ENCODE assay signal across 10 cellular contexts in genomic region chr16:4536391-4537106, GRCh38. TPM values are rescaled to one million over a fixed set of nuclear protein-coding genes. Genes with fewer than 3 reads are reported as not detected.
DNase-seq lines count a peak whose midpoint lies in the region; ATAC-seq and TF ChIP-seq lines count a peak whose summit lies in the region.
"Had no signal": no experiment of that assay in that cellular context is flagged by ENCODE, and none has a peak within 500 bp of the region (broad histone marks: within the 10 kb centered on the region; RNA-seq: fewer than 3 reads in every experiment).

No MANE protein-coding gene starts in this region.

- no peak overlapping the region for H3K27ac ChIP-seq in iPS-20b (ENCODE audit: low read length)
- peak overlapping the region; percentile 69 to 85 (median 84) for H3K27ac ChIP-seq in thyroid gland

- TF ChIP-seq CTCF in thyroid gland (IDR thresholded peaks at IDR 0.05) = no peak

- DNase-seq in activated naive CD4-positive, alpha-beta T cell treated with anti-CD3 and anti-CD28 coated beads, Interleukin-2, amount 10 ng/mL, durations not matched to agents 7 days and 5 days = no peak
- DNase-seq in activated naive CD4-positive, alpha-beta T cell treated with anti-CD3 and anti-CD28 coated beads, Interleukin-2, amount 50 U/mL, for 16 hours = no peak
- peak; percentile 77 for DNase-seq in thyroid gland
- no peak for DNase-seq in MV-4-11 (lab: John Stamatoyannopoulos, UW)
- DNase-seq: Karpas-422, T-helper 9 cell had no signal

- WGBS in thyroid gland, 2 donors = 60% methylated on average over 15 of the region's 15 CpGs

- TF ChIP-seq POLR2A in thyroid gland (IDR thresholded peaks at IDR 0.05) = peak in 1 of 2 donors; percentile 47

- H3K9me3 Mint-ChIP-seq in activated naive CD4-positive, alpha-beta T cell treated with anti-CD3 and anti-CD28 coated beads, Interleukin-2, amount 10 ng/mL, durations not matched to agents 7 days and 5 days = peaks cover 14% of the 10 kb centered on the region
- peaks cover 5% of the 10 kb centered on the region for H3K9me3 Mint-ChIP-seq in activated naive CD8-positive, alpha-beta T cell (ENCODE audit: low read depth)

- H3K27me3 ChIP-seq in iPS-20b (ENCODE audit: insufficient read depth, low read length) = peaks cover 15% of the 10 kb centered on the region
- H3K27me3 ChIP-seq in thyroid gland = no peaks in the 10 kb centered on the region

- peak overlapping the region; percentile 86; the same call in 1 of the 2 replicates for H3K9ac ChIP-seq in iPS-20b (ENCODE audit: low read depth, low read length)

- no peak for ATAC-seq in HG03039 (IDR thresholded peaks at IDR 0.05; ENCODE audit: unreplicated experiment)
- ATAC-seq in GM18517 (IDR thresholded peaks at IDR 0.05; ENCODE audit: unreplicated experiment) = no peak

- intact Hi-C loops in thyroid gland (cut with DNase I) = no loop called here

- H3K4me3 Mint-ChIP-seq in activated naive CD4-positive, alpha-beta T cell treated with anti-CD3 and anti-CD28 coated beads, Interleukin-2, amount 10 ng/mL, durations not matched to agents 7 days and 5 days = peak overlapping the region; percentile 74
- peak overlapping the region; percentile 87 for H3K4me3 Mint-ChIP-seq in activated naive CD8-positive, alpha-beta T cell

- H3K36me3 ChIP-seq in iPS-20b (ENCODE audit: insufficient read depth, low read depth, low read length) (peaks cover 24% of the 10 kb centered on the region; the same call in 1 of the 2 replicates), thyroid gland (no peaks in the 10 kb centered on the region)

- H3K4me1 Mint-ChIP-seq in activated naive CD4-positive, alpha-beta T cell treated with anti-CD3 and anti-CD28 coated beads, Interleukin-2, amount 10 ng/mL, durations not matched to agents 7 days and 5 days = peaks cover 46% of the 10 kb centered on the region
- peaks cover 47% of the 10 kb centered on the region for H3K4me1 Mint-ChIP-seq in activated naive CD8-positive, alpha-beta T cell (ENCODE audit: low read depth)

- no peak overlapping the region for H3K27ac Mint-ChIP-seq in activated naive CD4-positive, alpha-beta T cell treated with anti-CD3 and anti-CD28 coated beads, Interleukin-2, amount 10 ng/mL, durations not matched to agents 7 days and 5 days
- H3K27ac Mint-ChIP-seq in activated naive CD8-positive, alpha-beta T cell = peak overlapping the region; percentile 85

- H3K9me3 ChIP-seq in iPS-20b (ENCODE audit: insufficient read depth, low read depth, low read length) (peaks cover 10% of the 10 kb centered on the region), thyroid gland (no peaks in the 10 kb centered on the region)

- CTCF ChIA-PET in activated naive CD4-positive, alpha-beta T cell treated with anti-CD3 and anti-CD28 coated beads, Interleukin-2, amount 10 ng/mL, durations not matched to agents 7 days and 5 days (lab: Charles Lee) = interaction anchor here (0.7 to 1.9 kb wide), 4 partner anchors 30 to 220 kb away, joined by 3 to 15 read pairs (median 4); no protein-coding TSS in a partner anchor

- H3K4me3 ChIP-seq in iPS-20b (ENCODE audit: low read length) = peak overlapping the region; percentile 91; the same call in 1 of the 2 replicates
- no peak overlapping the region for H3K4me3 ChIP-seq in thyroid gland (replicated peaks in 1 of 3)

- H3K27me3 Mint-ChIP-seq in activated naive CD4-positive, alpha-beta T cell treated with anti-CD3 and anti-CD28 coated beads, Interleukin-2, amount 10 ng/mL, durations not matched to agents 7 days and 5 days = peaks cover 22% of the 10 kb centered on the region
- H3K27me3 Mint-ChIP-seq in activated naive CD8-positive, alpha-beta T cell = no peaks in the 10 kb centered on the region

- peaks cover 4% of the 10 kb centered on the region; the same call in 1 of the 2 replicates for H3K4me1 ChIP-seq in iPS-20b (ENCODE audit: insufficient read depth, low read length)
- H3K4me1 ChIP-seq in thyroid gland = peaks cover 25% of the 10 kb centered on the region in 2 donors

- H3K36me3 Mint-ChIP-seq in activated naive CD4-positive, alpha-beta T cell treated with anti-CD3 and anti-CD28 coated beads, Interleukin-2, amount 10 ng/mL, durations not matched to agents 7 days and 5 days = peaks cover 17% of the 10 kb centered on the region
- peaks cover 14% of the 10 kb centered on the region for H3K36me3 Mint-ChIP-seq in activated naive CD8-positive, alpha-beta T cell

RNA-seq across cellular contexts. Expression of gene CDIP1, which starts 2.0 kb away (rescaled TPM):
- 10 to 100 TPM; 15.5 to 25.4 (median 25.2) TPM for total RNA-seq in thyroid gland

RNA-seq across cellular contexts. Expression of gene C16orf96, which starts 19.6 kb away (rescaled TPM):
- total RNA-seq in thyroid gland = under 1 TPM; 0.11 to 0.88 (median 0.62) TPM

Comparison
In these comparisons a context has a peak if more than half of its experiments do, and no peak if none do; other contexts are left out.
1. DNase-seq: peak in thyroid gland (2 of 2); none in activated naive CD4-positive, alpha-beta T cell treated with anti-CD3 and anti-CD28 coated beads, Interleukin-2, amount 10 ng/mL, durations not matched to agents 7 days and 5 days (single experiment), activated naive CD4-positive, alpha-beta T cell treated with anti-CD3 and anti-CD28 coated beads, Interleukin-2, amount 50 U/mL, for 16 hours (single experiment) and MV-4-11 (single experiment).